Comparison of ENCODE assay signal across 8 cellular contexts in genomic region chr3:186783731-186784515, GRCh38. TPM values are rescaled to one million over a fixed set of nuclear protein-coding genes. Genes with fewer than 3 reads are reported as not detected.
DNase-seq lines count a peak whose midpoint lies in the region; ATAC-seq and TF ChIP-seq lines count a peak whose summit lies in the region.

No MANE protein-coding gene starts in this region.

- H3K9ac ChIP-seq in HUES64 (ENCODE audit: low read depth, low read length), result peak overlapping the region; percentile 100

- TF ChIP-seq POLR2A in stomach (IDR thresholded peaks at IDR 0.05), result peak in 1 of 4 donors; percentile 20

- H3K36me3 ChIP-seq in HUES64 (ENCODE audit: insufficient read depth, low read length) (peaks cover 54% of the 10 kb centered on the region), stomach (peaks cover 43 to 48% (median 47%) of the 10 kb centered on the region in 4 donors)

- H3K9me3 Mint-ChIP-seq in Calu3 (ENCODE audit: low read depth, unreplicated experiment), result no peaks in the 10 kb centered on the region
- H3K9me3 Mint-ChIP-seq in neural crest cell, result no peaks in the 10 kb centered on the region

- no peak for TF ChIP-seq EP300 in stomach (IDR thresholded peaks at IDR 0.05)

- no peak for TF ChIP-seq CTCF in Calu3 (IDR thresholded peaks at IDR 0.05; ENCODE audit: unreplicated experiment)
- no peak for TF ChIP-seq CTCF in foreskin keratinocyte (conservative IDR thresholded peaks at IDR 0.05)
- TF ChIP-seq CTCF in neural crest cell (conservative IDR thresholded peaks at IDR 0.05), result no peak
- TF ChIP-seq CTCF in stomach (IDR thresholded peaks at IDR 0.05), result no peak

- H3K4me1 Mint-ChIP-seq in Calu3 (ENCODE audit: low read depth, unreplicated experiment), result peaks cover 47% of the 10 kb centered on the region
- H3K4me1 Mint-ChIP-seq in neural crest cell, result peaks cover 60% of the 10 kb centered on the region

- H3K9me3 ChIP-seq in HUES64 (ENCODE audit: insufficient read depth, low read depth, low read length), result no peaks in the 10 kb centered on the region
- no peaks in the 10 kb centered on the region for H3K9me3 ChIP-seq in stomach

- intact Hi-C loops in Calu3 (cut with micrococcal nuclease; ENCODE audit: unreplicated experiment) (loop anchor here (2.0 to 10.0 kb wide), 2 partner anchors 31 to 169 kb away; partner anchors contain the start of gene AHSG), stomach (cut with DNase I; ENCODE audit: low total_unique reads) (loop anchor here (10.0 kb wide), 1 partner anchor 209 kb away; the partner anchor contains the start of gene DNAJB11)

- ATAC-seq in GM21515 (IDR thresholded peaks at IDR 0.05; ENCODE audit: unreplicated experiment) (peak; percentile 66), foreskin keratinocyte (peak; percentile 76)

- H3K27ac Mint-ChIP-seq in Calu3 (ENCODE audit: unreplicated experiment), result peak overlapping the region; percentile 98
- peak overlapping the region; percentile 100 for H3K27ac Mint-ChIP-seq in neural crest cell (ENCODE audit: unreplicated experiment)

- H3K4me3 ChIP-seq in HUES64 (ENCODE audit: low read length) (peak overlapping the region; percentile 96), stomach (peak overlapping the region; percentile 65 to 98 (median 80))

- H3K27ac ChIP-seq in HUES64 (ENCODE audit: low read depth, low read length), result peak overlapping the region; percentile 98
- peak overlapping the region; percentile 97 for H3K27ac ChIP-seq in foreskin keratinocyte
- peak overlapping the region; percentile 96 to 99 (median 98) for H3K27ac ChIP-seq in stomach

- peaks cover 68% of the 10 kb centered on the region for H3K36me3 Mint-ChIP-seq in Calu3 (ENCODE audit: insufficient read depth, unreplicated experiment)
- peaks cover 47% of the 10 kb centered on the region for H3K36me3 Mint-ChIP-seq in neural crest cell (ENCODE audit: low read depth)

- H3K4me1 ChIP-seq in HUES64 (ENCODE audit: insufficient read depth, low read length) (peaks cover 23% of the 10 kb centered on the region), foreskin keratinocyte (no peaks in the 10 kb centered on the region), stomach (peaks cover 40 to 53% (median 49%) of the 10 kb centered on the region in 4 donors)

- CTCF ChIA-PET in Calu3 (lab: Charles Lee), result interaction anchor here (1.2 to 2.5 kb wide), 5 partner anchors 31 to 194 kb away, joined by 3 to 10 read pairs (median 5); no protein-coding TSS in a partner anchor

- H3K4me3 Mint-ChIP-seq in Calu3 (ENCODE audit: low read depth, unreplicated experiment), result peak overlapping the region; percentile 81
- H3K4me3 Mint-ChIP-seq in neural crest cell, result peak overlapping the region; percentile 99

- H3K27me3 Mint-ChIP-seq in Calu3 (ENCODE audit: unreplicated experiment) (peaks cover 17% of the 10 kb centered on the region), neural crest cell (ENCODE audit: low read depth) (peaks cover 15% of the 10 kb centered on the region)

- peak; percentile 88 for DNase-seq in Calu3
- peak; percentile 89 for DNase-seq in RPMI8226
- peak; percentile 66 for DNase-seq in activated gamma-delta T cell treated with anti-CD3 and anti-CD28 coated beads, Interleukin-2, amount 50 U/mL, for 16 hours (ENCODE audit: low read depth)
- DNase-seq in foreskin keratinocyte, result peak; percentile 36 to 56
- DNase-seq in neural crest cell (ENCODE audit: low read depth, low spot score), result peak; percentile 70
- DNase-seq in stomach, result peak; percentile 88

- under 1% methylated on average over 56 of the region's 56 CpGs for WGBS in HUES64
- WGBS in stomach, 5 donors, result 0% methylated on average over 26 to 56 of the region's 56 CpGs

- no peaks in the 10 kb centered on the region for H3K27me3 ChIP-seq in HUES64 (ENCODE audit: insufficient read depth, low read length)
- H3K27me3 ChIP-seq in foreskin keratinocyte, result no peaks in the 10 kb centered on the region
- no peaks in the 10 kb centered on the region for H3K27me3 ChIP-seq in stomach

- TSS peak; percentile 30 for BruUV-seq in Calu3 (replicated peaks; lab: Mats Ljungman, UMichigan)

RNA-seq across cellular contexts. Expression of gene EIF4A2, which starts 0.5 kb away (rescaled TPM):
- total RNA-seq in Calu3 (2022) (593 and 650 TPM in 2 replicates), foreskin keratinocyte (247 and 274 TPM in 2 replicates), neural crest cell (364 and 369 TPM in 2 replicates), stomach (1,000 to 10,000 TPM in 1 of 5 donors, 100 to 1,000 TPM in 4; 165 to 1,058 (median 464) TPM)
- 366 TPM for polyA plus RNA-seq in HUES64 (2013, experiment 1 of 2)
- polyA plus RNA-seq in HUES64 (2013, experiment 2 of 2), result 489 TPM
- polyA plus RNA-seq in foreskin keratinocyte (137 and 167 TPM in 2 replicates), stomach (100 to 1,000 TPM; 313 to 569 (median 319) TPM)

RNA-seq across cellular contexts. Expression of gene RFC4, which starts 22.4 kb away (rescaled TPM):
- 94.8 and 107 TPM in 2 replicates for total RNA-seq in Calu3 (2022)
- polyA plus RNA-seq in HUES64 (2013, experiment 1 of 2), result 113 TPM
- 112 TPM for polyA plus RNA-seq in HUES64 (2013, experiment 2 of 2)
- total RNA-seq in foreskin keratinocyte, result 68.2 and 71.5 TPM in 2 replicates
- 50.2 and 61.0 TPM in 2 replicates for polyA plus RNA-seq in foreskin keratinocyte
- total RNA-seq in neural crest cell, result 105 and 107 TPM in 2 replicates
- 100 to 1,000 TPM in 1 of 5 donors, 10 to 100 TPM in 2, 1 to 10 TPM in 1, not detected in 1; 3.2 to 121 (median 28.4) TPM for total RNA-seq in stomach
- polyA plus RNA-seq in stomach, result 10 to 100 TPM; 13.1 to 25.2 (median 21.2) TPM

RNA-seq across cellular contexts. Expression of gene ADIPOQ, which starts 58.6 kb away (rescaled TPM):
- total RNA-seq in Calu3 (2022), result not detected in 2 replicates
- not detected for polyA plus RNA-seq in HUES64 (2013, experiment 1 of 2)
- polyA plus RNA-seq in HUES64 (2013, experiment 2 of 2), result not detected
- total RNA-seq in foreskin keratinocyte, result not detected in 2 replicates
- not detected in 2 replicates for polyA plus RNA-seq in foreskin keratinocyte
- total RNA-seq in neural crest cell, result not detected in 2 replicates
- total RNA-seq in stomach, result 10 to 100 TPM in 1 of 5 donors, 1 to 10 TPM in 2, under 1 TPM in 1, not detected in 1; under 0.01 to 11.1 (median 6.5) TPM
- polyA plus RNA-seq in stomach, result 1 to 10 TPM in 1 of 3 donors, under 1 TPM in 2; 0.13 to 1.4 (median 0.25) TPM

Comparison
In these comparisons a context has a peak if more than half of its experiments do, and no peak if none do; other contexts are left out.
1. Peak in every context shown above with its lines: DNase-seq, ATAC-seq, H3K4me3 ChIP-seq and H3K27ac ChIP-seq.